ENCODE assay signal across 8 cellular contexts in the genomic region with DNA sequence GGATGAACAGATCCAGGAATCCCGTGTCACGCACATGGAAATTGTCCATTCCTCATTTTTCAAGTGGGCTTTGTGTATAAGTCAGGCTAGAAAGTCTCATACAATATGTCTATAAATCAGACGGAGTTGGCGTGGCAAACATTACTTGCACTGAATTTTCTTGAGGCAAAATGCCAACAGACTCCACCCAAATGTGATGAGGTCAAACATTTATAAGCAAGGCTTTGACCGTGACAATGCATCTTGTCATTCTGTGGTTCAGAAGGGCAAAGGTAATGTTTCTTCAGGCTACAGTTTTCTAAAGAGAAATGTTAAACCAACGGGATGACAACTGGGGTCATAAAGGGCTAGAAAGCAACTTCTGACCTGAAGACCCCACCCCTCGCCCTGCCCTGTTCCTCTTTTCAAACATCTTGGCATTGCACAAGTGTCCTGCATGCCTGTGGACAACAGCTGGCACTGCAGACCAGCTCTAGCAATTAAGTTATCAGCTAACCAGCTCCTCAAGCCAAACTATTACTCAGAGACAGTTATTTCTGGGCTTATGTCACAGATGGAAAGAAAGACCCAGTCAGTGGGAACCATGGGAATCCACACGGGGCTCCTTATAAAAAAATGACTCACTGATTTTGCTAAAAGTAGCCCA. TPM values are rescaled to one million over a fixed set of nuclear protein-coding genes. Genes with fewer than 3 reads are reported as not detected.
DNase-seq lines count a peak whose midpoint lies in the region; ATAC-seq and TF ChIP-seq lines count a peak whose summit lies in the region.

No MANE protein-coding gene starts in this region.

- H3K4me3 Mint-ChIP-seq in progenitor cell of endocrine pancreas (ENCODE audit: low read depth), result no peak overlapping the region
- H3K4me3 Mint-ChIP-seq in activated CD4-positive, alpha-beta T cell treated with anti-CD3 and anti-CD28 coated beads, Interleukin-2, amount 10 ng/mL, durations not matched to agents 7 days and 5 days, result no peak overlapping the region

- H3K9me3 ChIP-seq in adrenal gland (replicated peaks in 1 of 3), result no peaks in the 10 kb centered on the region
- H3K9me3 ChIP-seq in hepatocyte (ENCODE audit: low read depth), result no peaks in the 10 kb centered on the region
- no peaks in the 10 kb centered on the region for H3K9me3 ChIP-seq in transverse colon

- H4K20me1 ChIP-seq in hepatocyte (ENCODE audit: insufficient read depth, poor library complexity, severe bottlenecking), result no peaks in the 10 kb centered on the region

- intact Hi-C loops in adrenal gland (cut with DNase I) (no loop called here), transverse colon (cut with DNase I; ENCODE audit: low total_unique reads) (no loop called here)

- H3K9me2 ChIP-seq in hepatocyte (replicated peaks; ENCODE audit: insufficient read depth), result no peaks in the 10 kb centered on the region

- TF ChIP-seq EP300 in transverse colon (IDR thresholded peaks at IDR 0.05; ENCODE audit: low read depth), result peak; percentile 7

- in situ Hi-C loops in transverse colon (cut with MboI; ENCODE audit: low pct_ligation_motif_present in 1 of 4, low pct_unique_long_range_greater_than_20kb in 1 of 4, low sequenced_read_pairs in 3 of 4), result no loop called here

- 53 to 66% (median 56%) methylated on average over 8 of the region's 8 CpGs for WGBS in adrenal gland, 4 donors
- 62% methylated on average over 8 of the region's 8 CpGs for WGBS in hepatocyte (ENCODE audit: low lambda C conversion rate, missing lambda C conversion rate)
- WGBS in transverse colon (ENCODE audit: low coverage in 1 of 2), 2 donors, result 25 to 45% methylated on average over 8 of the region's 8 CpGs

- H3K4me1 Mint-ChIP-seq in progenitor cell of endocrine pancreas (ENCODE audit: low read depth), result peaks cover 46% of the 10 kb centered on the region
- peaks cover 63% of the 10 kb centered on the region for H3K4me1 Mint-ChIP-seq in activated CD4-positive, alpha-beta T cell treated with anti-CD3 and anti-CD28 coated beads, Interleukin-2, amount 10 ng/mL, durations not matched to agents 7 days and 5 days

- no peak overlapping the region for H2AFZ ChIP-seq in hepatocyte

- ATAC-seq in GM19023 (IDR thresholded peaks at IDR 0.05; ENCODE audit: unreplicated experiment), result no peak
- ATAC-seq in HG03045 (IDR thresholded peaks at IDR 0.05; ENCODE audit: unreplicated experiment), result no peak

- no peak overlapping the region for H3K4me2 ChIP-seq in hepatocyte

- H3K27ac ChIP-seq in adrenal gland (peak overlapping the region in 2 of 5 donors; percentile 17 to 32), hepatocyte (peak overlapping the region; percentile 42), transverse colon (peak overlapping the region; percentile 75 to 86 (median 82))

- CTCF ChIA-PET in activated CD4-positive, alpha-beta T cell treated with anti-CD3 and anti-CD28 coated beads, Interleukin-2, amount 10 ng/mL, durations not matched to agents 7 days and 5 days (lab: Charles Lee), result interaction anchor here (1.1 kb wide), 1 partner anchor 157 kb away, joined by 3 read pairs; the partner anchor contains the start of gene MAPKBP1

- TF ChIP-seq POLR2A in adrenal gland (IDR thresholded peaks at IDR 0.05) (no peak), transverse colon (IDR thresholded peaks at IDR 0.05) (no peak)

- DNase-seq in HS-27A (ENCODE audit: low read depth) (peak; percentile 81), adrenal gland (peak in 6 of 7 donors; percentile 52 to 75 (median 62)), hepatocyte (ENCODE audit: low spot score) (peak; percentile 47), transverse colon (peak; percentile 73), progenitor cell of endocrine pancreas (ENCODE audit: low spot score, unreplicated experiment) (no peak)
- DNase-seq in activated CD4-positive, alpha-beta T cell treated with anti-CD3 and anti-CD28 coated beads, Interleukin-2, amount 10 ng/mL, durations not matched to agents 7 days and 5 days, result no peak

- H3K27ac Mint-ChIP-seq in progenitor cell of endocrine pancreas, result no peak overlapping the region
- H3K27ac Mint-ChIP-seq in activated CD4-positive, alpha-beta T cell treated with anti-CD3 and anti-CD28 coated beads, Interleukin-2, amount 10 ng/mL, durations not matched to agents 7 days and 5 days, result no peak overlapping the region

- H3K27me3 ChIP-seq in adrenal gland, result no peaks in the 10 kb centered on the region
- H3K27me3 ChIP-seq in hepatocyte, result no peaks in the 10 kb centered on the region
- no peaks in the 10 kb centered on the region for H3K27me3 ChIP-seq in transverse colon

- H3K27me3 Mint-ChIP-seq in progenitor cell of endocrine pancreas, result no peaks in the 10 kb centered on the region
- no peaks in the 10 kb centered on the region for H3K27me3 Mint-ChIP-seq in activated CD4-positive, alpha-beta T cell treated with anti-CD3 and anti-CD28 coated beads, Interleukin-2, amount 10 ng/mL, durations not matched to agents 7 days and 5 days

- H3K4me1 ChIP-seq in adrenal gland (replicated peaks in 1 of 2), result peaks cover 6 to 43% of the 10 kb centered on the region in 2 donors
- H3K4me1 ChIP-seq in hepatocyte (ENCODE audit: insufficient read depth), result peaks cover 68% of the 10 kb centered on the region
- peaks cover 59 to 96% (median 73%) of the 10 kb centered on the region in 4 donors for H3K4me1 ChIP-seq in transverse colon

- H3K4me3 ChIP-seq in adrenal gland (no peak overlapping the region), hepatocyte (no peak overlapping the region), transverse colon (no peak overlapping the region)

- POLR2A ChIA-PET in activated CD4-positive, alpha-beta T cell treated with anti-CD3 and anti-CD28 coated beads, Interleukin-2, amount 10 ng/mL, durations not matched to agents 7 days and 5 days (lab: Charles Lee), result no interaction called here

- TF ChIP-seq CTCF in adrenal gland (IDR thresholded peaks at IDR 0.05) (peak in 5 of 6 experiments; percentile 17 to 52 (median 27)), hepatocyte (IDR thresholded peaks at IDR 0.05; ENCODE audit: poor library complexity) (peak; percentile 30), transverse colon (IDR thresholded peaks at IDR 0.05) (peak in 3 of 5 experiments; percentile 10 to 53 (median 31)), progenitor cell of endocrine pancreas (IDR thresholded peaks at IDR 0.05; ENCODE audit: unreplicated experiment) (no peak)

- H3K79me2 ChIP-seq in hepatocyte, result peaks cover 23% of the 10 kb centered on the region

- H3K36me3 Mint-ChIP-seq in progenitor cell of endocrine pancreas (ENCODE audit: insufficient read depth), result no peaks in the 10 kb centered on the region
- H3K36me3 Mint-ChIP-seq in activated CD4-positive, alpha-beta T cell treated with anti-CD3 and anti-CD28 coated beads, Interleukin-2, amount 10 ng/mL, durations not matched to agents 7 days and 5 days (ENCODE audit: low read depth), result peaks cover 2% of the 10 kb centered on the region

- H3K36me3 ChIP-seq in adrenal gland (replicated peaks in 1 of 2) (no peaks in the 10 kb centered on the region), hepatocyte (replicated peaks; ENCODE audit: insufficient read depth, low read depth) (no peaks in the 10 kb centered on the region), transverse colon (no peaks in the 10 kb centered on the region)

- no peaks in the 10 kb centered on the region for H3K9me3 Mint-ChIP-seq in progenitor cell of endocrine pancreas (ENCODE audit: low read depth)
- H3K9me3 Mint-ChIP-seq in activated CD4-positive, alpha-beta T cell treated with anti-CD3 and anti-CD28 coated beads, Interleukin-2, amount 10 ng/mL, durations not matched to agents 7 days and 5 days, result no peaks in the 10 kb centered on the region

RNA-seq across cellular contexts. Expression of gene SPTBN5, which starts 36.5 kb away (rescaled TPM):
- total RNA-seq in adrenal gland (1 to 10 TPM in 3 of 8 donors, under 1 TPM in 5; under 0.01 to 1.6 (median 0.49) TPM), hepatocyte (1.7 and 2.0 TPM in 2 replicates), transverse colon (1 to 10 TPM in 2 of 4 donors, under 1 TPM in 2; 0.16 to 8.0 (median 1.1) TPM), progenitor cell of endocrine pancreas (6.6 and 7.9 TPM in 2 replicates)
- polyA plus RNA-seq in adrenal gland (1 to 10 TPM in 2 of 3 donors, under 1 TPM in 1; 0.42 to 6.8 (median 2.8) TPM), hepatocyte (1.9 and 2.6 TPM in 2 replicates)
- total RNA-seq in activated CD4-positive, alpha-beta T cell treated with anti-CD3 and anti-CD28 coated beads, Interleukin-2, amount 10 ng/mL, durations not matched to agents 7 days and 5 days, result 1 to 10 TPM; 1.2 to 1.5 TPM

RNA-seq across cellular contexts. Expression of gene EHD4, which starts 42.0 kb away (rescaled TPM):
- total RNA-seq in adrenal gland, result 10 to 100 TPM in 7 of 8 donors, 1 to 10 TPM in 1; 8.0 to 17.0 (median 14.2) TPM
- polyA plus RNA-seq in adrenal gland, result 1 to 10 TPM; 5.9 to 7.4 (median 6.2) TPM
- 26.4 and 27.3 TPM in 2 replicates for total RNA-seq in hepatocyte
- polyA plus RNA-seq in hepatocyte, result 30.9 and 34.7 TPM in 2 replicates
- total RNA-seq in transverse colon, result 10 to 100 TPM; 16.9 to 55.4 (median 35.5) TPM
- total RNA-seq in progenitor cell of endocrine pancreas, result 17.2 and 18.4 TPM in 2 replicates
- total RNA-seq in activated CD4-positive, alpha-beta T cell treated with anti-CD3 and anti-CD28 coated beads, Interleukin-2, amount 10 ng/mL, durations not matched to agents 7 days and 5 days, result 10 to 100 TPM; 14.5 TPM

Comparison
In these comparisons a context has a peak if more than half of its experiments do, and no peak if none do; other contexts are left out.
1. DNase-seq: peak in HS-27A (single experiment), adrenal gland (6 of 7), hepatocyte (single experiment) and transverse colon (single experiment); none in progenitor cell of endocrine pancreas (single experiment) and activated CD4-positive, alpha-beta T cell treated with anti-CD3 and anti-CD28 coated beads, Interleukin-2, amount 10 ng/mL, durations not matched to agents 7 days and 5 days (single experiment).